ENCODE assay signal across 8 cellular contexts in genomic region chr15:55992769-55993110, GRCh38. TPM values are rescaled to one million over a fixed set of nuclear protein-coding genes. Genes with fewer than 3 reads are reported as not detected.
DNase-seq lines count a peak whose midpoint lies in the region; ATAC-seq and TF ChIP-seq lines count a peak whose summit lies in the region.

No MANE protein-coding gene starts in this region.

- H3K9me2 ChIP-seq in SK-N-SH = no peaks in the 10 kb centered on the region

- peaks cover 48% of the 10 kb centered on the region for H3K79me2 ChIP-seq in SK-N-SH (ENCODE audit: insufficient read depth)

- ATAC-seq in SK-N-SH treated with all-trans-retinoic acid at 6 μM for 48 hours (no peak), GM18858 (IDR thresholded peaks at IDR 0.05; ENCODE audit: unreplicated experiment) (no peak)

- CTCF ChIA-PET in SK-N-SH (lab: Yijun Ruan, JAX) (interaction anchor here (0.7 to 1.9 kb wide), 6 partner anchors 8 to 436 kb away, joined by 3 to 7 read pairs (median 4); no protein-coding TSS in a partner anchor), GM10248 (lab: Yijun Ruan, JAX) (interaction anchor here (1.0 to 1.3 kb wide), 2 partner anchors 15 to 19 kb away, joined by 3 read pairs; no protein-coding TSS in a partner anchor)

- no peaks in the 10 kb centered on the region for H4K20me1 ChIP-seq in SK-N-SH (ENCODE audit: insufficient read depth)

- TF ChIP-seq RAD21 in SK-N-SH (IDR thresholded peaks at IDR 0.05; ENCODE audit: low read length) = no peak

- peak overlapping the region; percentile 81 to 88 for H3K4me3 ChIP-seq in SK-N-SH (ENCODE audit: low read depth in 2 of 2, low read length in 1 of 2)

- peak overlapping the region; percentile 63 for H2AFZ ChIP-seq in SK-N-SH (ENCODE audit: low read depth)

- TF ChIP-seq CTCF in SK-N-SH (IDR thresholded peaks at IDR 0.05) = no peak
- TF ChIP-seq CTCF in GM10248 (IDR thresholded peaks at IDR 0.05; ENCODE audit: control extremely low read depth, extremely low read depth, low read depth, missing control alignments) = no peak

- POLR2A ChIA-PET in SK-N-SH (lab: Yijun Ruan, JAX) = no interaction called here
- POLR2A ChIA-PET in GM10248 (lab: Yijun Ruan, JAX) = no interaction called here

- 2% methylated on average over 9 of the region's 9 CpGs for WGBS in SK-N-SH (ENCODE audit: low lambda C conversion rate)

- H3K9me3 ChIP-seq in SK-N-SH = no peaks in the 10 kb centered on the region

- H3K4me1 ChIP-seq in SK-N-SH (ENCODE audit: control insufficient read depth in 1 of 2, insufficient read depth in 2 of 2, low read depth in 1 of 2, low read length in 1 of 2) = peaks cover 14 to 24% of the 10 kb centered on the region in 2 experiments; a peak in 3 of 4 replicates

- H3K4me2 ChIP-seq in SK-N-SH = peak overlapping the region; percentile 74

- peaks cover 8% of the 10 kb centered on the region for H3F3A ChIP-seq in SK-N-SH (replicated peaks; ENCODE audit: insufficient read depth)

- H3K27me3 ChIP-seq in SK-N-SH (ENCODE audit: insufficient read depth) = no peaks in the 10 kb centered on the region

- no peak for DNase-seq in SK-N-SH
- DNase-seq in kidney glomerular epithelial cell (lab: John Stamatoyannopoulos, UW) = peak; percentile 17
- no peak for DNase-seq in substantia nigra (lab: John Stamatoyannopoulos, UW)
- DNase-seq in AG20443 (ENCODE audit: low spot score) = no peak
- no peak for DNase-seq in GM10248 (ENCODE audit: extremely low spot score)

- no peaks in the 10 kb centered on the region for H3K36me3 ChIP-seq in SK-N-SH (replicated peaks in 1 of 2; ENCODE audit: control insufficient read depth in 1 of 2, insufficient read depth in 2 of 2, low read length in 1 of 2)

- TF ChIP-seq EP300 in SK-N-SH (IDR thresholded peaks at IDR 0.05; ENCODE audit: borderline replicate concordance in 1 of 2, low read depth in 1 of 2, low read length in 1 of 2) = no peak

- peak overlapping the region; percentile 81 for H3K9ac ChIP-seq in SK-N-SH

- H3K27ac ChIP-seq in SK-N-SH (ENCODE audit: low read depth in 2 of 2, low read length in 1 of 2) = peak overlapping the region; percentile 76 to 86
- peak overlapping the region; percentile 61 for H3K27ac ChIP-seq in angular gyrus (ENCODE audit: low read depth, low read length)
- peak overlapping the region; percentile 80 for H3K27ac ChIP-seq in substantia nigra (ENCODE audit: low read depth, low read length, poor library complexity, severe bottlenecking)

TF ChIP-seq in SK-N-SH, 30 proteins besides CTCF, POLR2A, EP300 and RAD21:
- TF ChIP-seq ELF1 (IDR thresholded peaks at IDR 0.05) (no peak), JUND (IDR thresholded peaks at IDR 0.05) (no peak), IRF3 (IDR thresholded peaks at IDR 0.05; ENCODE audit: low read depth, low read length) (no peak), TEAD4 (IDR thresholded peaks at IDR 0.05; ENCODE audit: borderline replicate concordance, insufficient read depth) (no peak), TCF12 (IDR thresholded peaks at IDR 0.05) (no peak), TAF1 (IDR thresholded peaks at IDR 0.05; ENCODE audit: borderline replicate concordance, low read depth, low read length) (0 out of 2 replicates have a peak, but pooled peaks have one; percentile 34), MEF2A (IDR thresholded peaks at IDR 0.05; ENCODE audit: borderline replicate concordance, low read depth) (no peak)

TF ChIP-seq in SK-N-SH treated with all-trans-retinoic acid at 6 μM for 48 hours, 23 proteins besides CTCF, POLR2A, EP300 and RAD21:
- TF ChIP-seq ISL1 (CRISPR knock-in tag; IDR thresholded peaks at IDR 0.05) (no peak), ZC3H10 (CRISPR knock-in tag; IDR thresholded peaks at IDR 0.05) (no peak), TCF4 (CRISPR knock-in tag; IDR thresholded peaks at IDR 0.05; ENCODE audit: borderline replicate concordance) (no peak), CREB5 (CRISPR knock-in tag; IDR thresholded peaks at IDR 0.05; ENCODE audit: low read depth) (no peak), BACH2 (CRISPR knock-in tag; IDR thresholded peaks at IDR 0.05; ENCODE audit: borderline replicate concordance) (no peak), SNAI2 (CRISPR knock-in tag; IDR thresholded peaks at IDR 0.05) (no peak), ZNF8 (CRISPR knock-in tag; IDR thresholded peaks at IDR 0.05) (no peak), ZNF565 (CRISPR knock-in tag; conservative IDR thresholded peaks at IDR 0.05; ENCODE audit: low read depth) (no peak)
- TF ChIP-seq, protein P1, sequence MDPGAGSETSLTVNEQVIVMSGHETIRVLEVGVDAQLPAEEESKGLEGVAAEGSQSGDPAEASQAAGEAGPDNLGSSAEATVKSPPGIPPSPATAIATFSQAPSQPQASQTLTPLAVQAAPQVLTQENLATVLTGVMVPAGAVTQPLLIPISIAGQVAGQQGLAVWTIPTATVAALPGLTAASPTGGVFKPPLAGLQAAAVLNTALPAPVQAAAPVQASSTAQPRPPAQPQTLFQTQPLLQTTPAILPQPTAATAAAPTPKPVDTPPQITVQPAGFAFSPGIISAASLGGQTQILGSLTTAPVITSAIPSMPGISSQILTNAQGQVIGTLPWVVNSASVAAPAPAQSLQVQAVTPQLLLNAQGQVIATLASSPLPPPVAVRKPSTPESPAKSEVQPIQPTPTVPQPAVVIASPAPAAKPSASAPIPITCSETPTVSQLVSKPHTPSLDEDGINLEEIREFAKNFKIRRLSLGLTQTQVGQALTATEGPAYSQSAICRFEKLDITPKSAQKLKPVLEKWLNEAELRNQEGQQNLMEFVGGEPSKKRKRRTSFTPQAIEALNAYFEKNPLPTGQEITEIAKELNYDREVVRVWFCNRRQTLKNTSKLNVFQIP (CRISPR knock-in tag; IDR thresholded peaks at IDR 0.05; ENCODE audit: borderline replicate concordance, low read depth) = no peak
TF ChIP-seq in SK-N-SH treated with all-trans-retinoic acid at 6 μM for 48 hours: peak in this region for 0.

RNA-seq across cellular contexts. Expression of gene NEDD4, which starts 0.7 kb away (rescaled TPM):
- polyA plus RNA-seq in SK-N-SH (2012; rRNA removed) = 12.9 and 17.3 TPM in 2 replicates
- 17.6 and 18.6 TPM in 2 replicates for polyA plus RNA-seq in SK-N-SH (2012; cell fraction: cytosol; rRNA removed)
- 9.1 and 21.0 TPM in 2 replicates for polyA plus RNA-seq in SK-N-SH (2012; cell fraction: nucleus; rRNA removed)
